ENCODE assay signal across 9 cellular contexts in the genomic region with DNA sequence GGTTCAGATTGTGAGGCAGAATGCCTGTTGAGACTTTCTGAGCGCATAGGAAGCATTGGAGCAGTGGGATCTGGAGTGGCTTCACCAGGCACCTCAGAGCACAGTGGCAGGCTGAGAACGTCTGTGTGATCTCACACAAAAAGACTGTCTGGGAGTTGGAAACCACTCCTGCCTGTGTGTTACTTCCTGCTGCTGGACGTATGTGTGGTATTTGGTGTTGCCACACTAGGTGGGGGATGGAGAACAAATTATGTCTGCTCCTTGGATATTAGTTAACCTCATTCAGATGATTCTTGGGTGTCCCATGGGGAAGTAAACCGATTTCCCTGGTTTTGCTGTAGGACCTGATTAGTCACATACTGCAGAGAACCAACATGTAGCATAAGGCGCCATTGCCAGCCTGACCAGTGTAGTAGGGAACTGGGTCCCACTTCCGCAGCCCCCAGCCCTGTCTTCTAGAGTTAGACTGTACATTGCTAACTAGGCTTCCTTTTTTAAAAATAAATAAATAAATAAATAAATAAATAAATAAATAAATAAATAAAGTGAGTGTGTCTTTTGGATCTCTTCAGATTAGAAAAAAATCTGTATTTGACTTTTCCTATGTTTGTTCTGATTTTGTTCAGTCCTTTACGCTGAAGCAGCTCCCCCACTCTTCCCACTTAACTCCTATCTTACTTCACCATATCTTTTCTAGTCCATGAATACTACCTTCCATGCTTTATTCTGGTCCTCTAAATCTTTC. TPM values are rescaled to one million over a fixed set of nuclear protein-coding genes. Genes with fewer than 3 reads are reported as not detected.
DNase-seq lines count a peak whose midpoint lies in the region; ATAC-seq, FAIRE-seq and TF ChIP-seq lines count a peak whose summit lies in the region.
"Had no signal": no experiment of that assay in that cellular context is flagged by ENCODE, and none has a peak within 500 bp of the region (broad histone marks: within the 10 kb centered on the region; RNA-seq: fewer than 3 reads in every experiment).

No MANE protein-coding gene starts in this region.

- peaks cover 29% of the 10 kb centered on the region for H4K20me1 ChIP-seq in keratinocyte (ENCODE audit: control insufficient read depth, extremely low read depth, insufficient read depth, low read length)

- H3K4me3 ChIP-seq in WI38 (ENCODE audit: low read depth, low read length) (0 out of 2 replicates have a peak overlapping the region, but pooled peaks have one; percentile 23), keratinocyte (ENCODE audit: control insufficient read depth in 2 of 3, extremely low read depth in 1 of 3, insufficient read depth in 2 of 3, low read depth in 1 of 3, low read length in 3 of 3) (no peak overlapping the region), ascending aorta (no peak overlapping the region)

- H3K36me3 ChIP-seq in keratinocyte (ENCODE audit: control insufficient read depth in 2 of 2, extremely low read depth in 1 of 2, insufficient read depth in 2 of 2, low read length in 2 of 2) (peaks cover 2 to 4% of the 10 kb centered on the region in 2 experiments), ascending aorta (no peaks in the 10 kb centered on the region)

- no peak overlapping the region for H2AFZ ChIP-seq in keratinocyte (ENCODE audit: control insufficient read depth, low read length)

- peaks cover 10% of the 10 kb centered on the region for H3K9me1 ChIP-seq in keratinocyte (ENCODE audit: control insufficient read depth, extremely low read depth, insufficient read depth, low read length)

- H3K4me1 ChIP-seq in keratinocyte (ENCODE audit: control insufficient read depth, extremely low read depth, insufficient read depth, low read length) = peaks cover 40% of the 10 kb centered on the region
- H3K4me1 ChIP-seq in ascending aorta = peaks cover 0 to 3% of the 10 kb centered on the region in 2 donors

- DNase-seq in AG20443 (ENCODE audit: low spot score) = peak; percentile 88
- no peak for DNase-seq in keratinocyte (ENCODE audit: low read depth, low spot score)
- DNase-seq in ascending aorta (ENCODE audit: low spot score in 2 of 2) = no peak
- DNase-seq in mucosa of gallbladder (ENCODE audit: low spot score) = no peak

- ATAC-seq in HG03378 (IDR thresholded peaks at IDR 0.05; ENCODE audit: unreplicated experiment) = peak; percentile 26
- ATAC-seq in HG03280 (IDR thresholded peaks at IDR 0.05; ENCODE audit: unreplicated experiment) = no peak
- ATAC-seq in HG03196 (IDR thresholded peaks at IDR 0.05; ENCODE audit: unreplicated experiment) = no peak

- peaks cover 88% of the 10 kb centered on the region for H3K79me2 ChIP-seq in keratinocyte (ENCODE audit: control insufficient read depth, insufficient read depth, low read length)

- H3K9ac ChIP-seq in keratinocyte (ENCODE audit: control insufficient read depth, extremely low read depth, insufficient read depth, low read length) = no peak overlapping the region

- dilution Hi-C loops in keratinocyte (cut with MboI; ENCODE audit: extremely low pct_ligation_motif_present, low sequenced_read_pairs) = no loop called here

- H3K9me3 ChIP-seq in keratinocyte (ENCODE audit: control insufficient read depth, low read depth, low read length) (no peaks in the 10 kb centered on the region), ascending aorta (no peaks in the 10 kb centered on the region)

- no peaks in the 10 kb centered on the region for H3K27me3 ChIP-seq in keratinocyte (ENCODE audit: control insufficient read depth, extremely low read depth, insufficient read depth, low read length)
- no peaks in the 10 kb centered on the region for H3K27me3 ChIP-seq in ascending aorta

- peak; percentile 64 for FAIRE-seq in keratinocyte (lab: Jason Lieb, UNC)
- FAIRE-seq: colon had no signal

- intact Hi-C loops in ascending aorta (cut with DNase I) = no loop called here

- no peak overlapping the region for H3K27ac ChIP-seq in keratinocyte (ENCODE audit: control insufficient read depth, insufficient read depth, low read length)
- no peak overlapping the region for H3K27ac ChIP-seq in ascending aorta

- peak overlapping the region; percentile 42 for H3K4me2 ChIP-seq in keratinocyte (ENCODE audit: control insufficient read depth, extremely low read depth, insufficient read depth, low read depth, low read length)

- no peak for TF ChIP-seq CTCF in WI38 (IDR thresholded peaks at IDR 0.05; ENCODE audit: low read depth, low read length)
- no peak for TF ChIP-seq CTCF in keratinocyte (optimal IDR thresholded peaks at IDR 0.05 in 1 of 3, IDR thresholded peaks at IDR 0.05 in 1 of 3, conservative IDR thresholded peaks at IDR 0.05 in 1 of 3; ENCODE audit: extremely low read depth in 1 of 3, insufficient read depth in 2 of 3, low read length in 3 of 3)
- TF ChIP-seq CTCF in ascending aorta (IDR thresholded peaks at IDR 0.05) = no peak

RNA-seq across cellular contexts. Expression of a gene that starts 26.9 kb away (rescaled TPM):
- 63.0 to 88.7 TPM (median 71.9 TPM) in 3 replicates for polyA plus RNA-seq in keratinocyte
- polyA plus RNA-seq in keratinocyte (2011; ENCODE audit: low read depth) = 16.5 TPM
- polyA plus RNA-seq in keratinocyte (2011; cell fraction: cytosol; rRNA removed) = 59.6 and 60.6 TPM in 2 replicates
- polyA plus RNA-seq in keratinocyte (2011; cell fraction: nucleus; rRNA removed) = 68.1 and 69.6 TPM in 2 replicates
- polyA plus RNA-seq in keratinocyte (2012; ENCODE audit: low replicate concordance) = 35.8 and 65.3 TPM in 2 replicates
- polyA minus RNA-seq in keratinocyte = 71.9 to 91.6 TPM (median 85.6 TPM) in 3 replicates
- polyA minus RNA-seq in keratinocyte (2011; cell fraction: cytosol; rRNA and poly(A)+ RNA removed) = 65.2 TPM
- 40.6 and 53.1 TPM in 2 replicates for polyA minus RNA-seq in keratinocyte (2011; cell fraction: nucleus; rRNA and poly(A)+ RNA removed)
- total RNA-seq in ascending aorta (30.3 TPM), mucosa of gallbladder (27.2 TPM)
